Comparison of ENCODE assay signal across 8 cellular contexts in the genomic region with DNA sequence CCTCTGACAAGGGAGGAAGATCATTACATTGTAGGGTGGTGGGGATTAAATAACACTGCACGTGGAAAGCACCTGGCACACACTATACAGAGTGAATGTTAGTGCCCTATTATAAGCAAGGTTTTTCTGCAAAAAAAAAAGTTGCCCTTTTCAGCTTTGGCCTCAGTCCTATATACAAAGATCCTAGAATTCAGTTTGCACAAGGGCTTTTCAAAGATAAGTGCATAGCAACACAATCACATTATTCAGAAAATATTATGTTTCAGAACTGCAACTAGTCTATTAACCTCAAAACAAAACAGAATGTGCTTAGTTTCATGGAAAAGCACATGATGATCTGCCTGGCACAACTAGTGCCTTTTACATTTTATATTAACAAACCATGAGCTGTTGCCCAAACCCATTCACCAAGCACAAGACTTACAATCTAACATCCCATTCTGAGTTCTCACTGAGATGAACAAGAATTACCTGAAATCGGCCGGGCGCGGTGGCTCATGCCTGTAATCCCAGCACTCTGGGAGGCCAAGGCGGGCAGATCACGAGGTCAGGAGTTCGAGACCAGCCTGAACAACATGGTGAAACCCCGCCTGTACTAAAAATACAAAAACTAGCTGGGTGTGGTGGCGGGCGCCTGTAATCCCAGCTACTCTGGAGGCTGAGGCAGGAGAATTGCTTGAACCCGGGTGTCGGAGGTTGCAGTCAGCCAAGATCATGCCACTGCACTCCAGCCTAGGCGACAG. TPM values are rescaled to one million over a fixed set of nuclear protein-coding genes. Genes with fewer than 3 reads are reported as not detected.
DNase-seq lines count a peak whose midpoint lies in the region.

No MANE protein-coding gene starts in this region.

- no peaks in the 10 kb centered on the region for H3K27me3 ChIP-seq in skeletal muscle satellite cell (ENCODE audit: control insufficient read depth, insufficient read depth, low read length)

- no peaks in the 10 kb centered on the region for H3K36me3 ChIP-seq in skeletal muscle satellite cell (ENCODE audit: insufficient read depth, low read length)

- H3K4me1 ChIP-seq in skeletal muscle satellite cell (ENCODE audit: control insufficient read depth, insufficient read depth, low read length): peaks cover 19% of the 10 kb centered on the region

- no peak overlapping the region for H3K9ac ChIP-seq in skeletal muscle satellite cell (ENCODE audit: low read depth, low read length)

- peak overlapping the region; percentile 88 for H3K4me2 ChIP-seq in skeletal muscle satellite cell (ENCODE audit: low read length)

- no peak overlapping the region for H3K4me3 ChIP-seq in skeletal muscle satellite cell (ENCODE audit: low read length)

- DNase-seq in NCI-H748 (lab: John Stamatoyannopoulos, UW; ENCODE audit: unreplicated experiment) (peak; percentile 18), NCI-H748 treated with DMSO at 0.1 percent for 48 hours (lab: John Stamatoyannopoulos, UW) (no peak), NCI-H69 (lab: John Stamatoyannopoulos, UW) (peak; percentile 61), epidermal melanocyte (ENCODE audit: insufficient read length, low spot score) (peak; percentile 28), Kasumi-1 (lab: John Stamatoyannopoulos, UW) (no peak), cortex of kidney (lab: John Stamatoyannopoulos, UW) (no peak)
- DNase-seq in NK-92 treated with Interleukin-12 subunit alpha and Interleukin-12 subunit beta, amount 100 ng/mL, for 24 hours (lab: John Stamatoyannopoulos, UW): no peak

- H3K9me3 ChIP-seq in skeletal muscle satellite cell (replicated peaks; ENCODE audit: low read length): no peaks in the 10 kb centered on the region

RNA-seq across cellular contexts. Expression of a gene that starts 1.8 kb away (rescaled TPM):
- total RNA-seq in skeletal muscle satellite cell (2012; rRNA removed): 39.8 and 45.4 TPM in 2 replicates

RNA-seq across cellular contexts. Expression of a gene that starts 9.9 kb away (rescaled TPM):
- total RNA-seq in skeletal muscle satellite cell (2012; rRNA removed): 36.3 and 42.1 TPM in 2 replicates

Comparison
In these comparisons a context has a peak if more than half of its experiments do, and no peak if none do; other contexts are left out.
1. DNase-seq: peak in NCI-H748 (single experiment), NCI-H69 (single experiment) and epidermal melanocyte (single experiment); none in NCI-H748 treated with DMSO at 0.1 percent for 48 hours (single experiment), NK-92 treated with Interleukin-12 subunit alpha and Interleukin-12 subunit beta, amount 100 ng/mL, for 24 hours (single experiment), Kasumi-1 (0 of 2) and cortex of kidney (single experiment).